26 cellular contexts compared by ENCODE assay signal in the genomic region with DNA sequence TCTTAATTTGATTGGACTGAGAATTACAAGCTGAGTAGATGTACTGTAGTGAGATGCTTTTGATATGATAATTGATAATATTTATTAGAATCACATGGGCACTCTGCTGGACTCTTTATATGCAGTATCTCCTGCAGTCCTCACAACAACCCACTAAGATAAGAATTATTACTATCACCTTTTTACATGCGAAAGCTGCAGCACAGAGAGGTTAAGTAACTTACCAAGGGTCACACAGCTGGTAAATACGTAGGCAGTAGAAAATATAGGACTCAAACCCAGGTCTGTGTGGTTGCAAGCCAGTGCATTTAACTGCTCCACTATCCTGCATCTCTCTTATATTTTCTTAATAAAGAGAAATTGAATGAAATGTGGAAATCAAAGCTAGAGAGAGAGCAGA.
"Had no signal": no experiment of that assay in that cellular context is flagged by ENCODE, and none has a peak within 500 bp of the region (broad histone marks: within the 10 kb centered on the region; RNA-seq: fewer than 3 reads in every experiment).

No MANE protein-coding gene starts in this region.

- H3K4me1 Mint-ChIP-seq: naive thymus-derived CD4-positive, alpha-beta T cell; natural killer cell; stimulated activated effector memory CD8-positive, alpha-beta T cell treated with anti-CD3 and anti-CD28 coated beads, Interleukin-12 subunit alpha, Interleukin-12 subunit beta, amount 100 ng/mL, for 72 hours; stimulated activated naive B cell treated with anti-CD40 and anti-IgM and Interleukin-4, amounts not matched to agents 10 μg/mL and 1 μg/mL and 100 μg/mL, for 72 hours had no signal

- H2AFZ ChIP-seq: neural progenitor cell had no signal

- H3K36me3 ChIP-seq: neural progenitor cell, pancreas, prostate gland, right atrium auricular region, suprapubic skin, tibial artery, transverse colon, upper lobe of right lung, uterus had no signal

- H3K27ac Mint-ChIP-seq: naive thymus-derived CD4-positive, alpha-beta T cell; natural killer cell; nephron; neural progenitor cell; stimulated activated effector memory CD8-positive, alpha-beta T cell treated with anti-CD3 and anti-CD28 coated beads, Interleukin-12 subunit alpha, Interleukin-12 subunit beta, amount 100 ng/mL, for 72 hours; stimulated activated naive B cell treated with anti-CD40 and anti-IgM and Interleukin-4, amounts not matched to agents 10 μg/mL and 1 μg/mL and 100 μg/mL, for 72 hours; stimulated activated naive CD8-positive, alpha-beta T cell treated with anti-CD3 and anti-CD28 coated beads, Interleukin-15, Interleukin-2, amounts not matched to agents 100 ng/mL and 50 ng/mL, for 24 hours; type B pancreatic cell had no signal

- ATAC-seq: naive thymus-derived CD4-positive, alpha-beta T cell; natural killer cell; sciatic nerve had no signal

- H3K4me1 ChIP-seq: neural progenitor cell, pancreas, prostate gland, right atrium auricular region, suprapubic skin, testis, tibial artery, transverse colon, upper lobe of right lung, uterus had no signal

- H3K27me3 Mint-ChIP-seq: stimulated activated naive B cell treated with anti-CD40 and anti-IgM and Interleukin-4, amounts not matched to agents 10 μg/mL and 1 μg/mL and 100 μg/mL, for 72 hours had no signal

- H3K9me3 Mint-ChIP-seq: natural killer cell; stimulated activated naive CD8-positive, alpha-beta T cell treated with anti-CD3 and anti-CD28 coated beads, Interleukin-15, Interleukin-2, amounts not matched to agents 100 ng/mL and 50 ng/mL, for 24 hours; type B pancreatic cell had no signal

- FAIRE-seq: pancreas had no signal

- H3K4me3 Mint-ChIP-seq: naive thymus-derived CD4-positive, alpha-beta T cell; natural killer cell; nephron; neural progenitor cell; stimulated activated effector memory CD8-positive, alpha-beta T cell treated with anti-CD3 and anti-CD28 coated beads, Interleukin-12 subunit alpha, Interleukin-12 subunit beta, amount 100 ng/mL, for 72 hours; stimulated activated naive B cell treated with anti-CD40 and anti-IgM and Interleukin-4, amounts not matched to agents 10 μg/mL and 1 μg/mL and 100 μg/mL, for 72 hours; stimulated activated naive CD8-positive, alpha-beta T cell treated with anti-CD3 and anti-CD28 coated beads, Interleukin-15, Interleukin-2, amounts not matched to agents 100 ng/mL and 50 ng/mL, for 24 hours; type B pancreatic cell had no signal

- DNase-seq: naive thymus-derived CD4-positive, alpha-beta T cell; natural killer cell; occipital lobe; pancreas; stimulated activated CD4-positive, alpha-beta T cell treated with anti-CD3 and anti-CD28 coated beads, Interleukin-15, amount 100 ng/mL, for 24 hours; stimulated activated CD4-positive, alpha-beta T cell treated with anti-CD3 and anti-CD28 coated beads, Interleukin-2, amount 100 ng/mL, for 24 hours; stimulated activated CD4-positive, alpha-beta T cell treated with anti-CD3 and anti-CD28 coated beads, Interleukin-2, amount 100 ng/mL, for 48 hours; stimulated activated CD4-positive, alpha-beta T cell treated with anti-CD3 and anti-CD28 coated beads, Interleukin-4, amount 100 ng/mL, for 24 hours; stimulated activated naive B cell treated with anti-CD40 and anti-IgM and Interleukin-4, amounts not matched to agents 10 μg/mL and 1 μg/mL and 100 μg/mL, for 72 hours; stimulated activated naive CD4-positive, alpha-beta T cell treated with Interleukin-2 at 50 U/mL for 16 hours; substantia nigra; testis; tibial artery; transverse colon; upper lobe of right lung; uterus had no signal

- H3K4me3 ChIP-seq: neural progenitor cell, pancreas, prostate gland, right atrium auricular region, skin epidermis, suprapubic skin, testis, tibial artery, transverse colon, upper lobe of right lung, uterus had no signal

- H3K27ac ChIP-seq: neural progenitor cell, pancreas, prostate gland, right atrium auricular region, skin epidermis, suprapubic skin, testis, tibial artery, transverse colon, upper lobe of right lung, uterus had no signal

- H3K36me3 Mint-ChIP-seq: naive thymus-derived CD4-positive, alpha-beta T cell; natural killer cell; neural progenitor cell; stimulated activated effector memory CD8-positive, alpha-beta T cell treated with anti-CD3 and anti-CD28 coated beads, Interleukin-12 subunit alpha, Interleukin-12 subunit beta, amount 100 ng/mL, for 72 hours; stimulated activated naive B cell treated with anti-CD40 and anti-IgM and Interleukin-4, amounts not matched to agents 10 μg/mL and 1 μg/mL and 100 μg/mL, for 72 hours; type B pancreatic cell had no signal

- H3K9ac ChIP-seq: neural progenitor cell had no signal

- H3K9me3 ChIP-seq: pancreas, prostate gland, suprapubic skin, testis, transverse colon, upper lobe of right lung, uterus had no signal

- H3K4me2 ChIP-seq: neural progenitor cell had no signal

- H3K27me3 ChIP-seq: neural progenitor cell, pancreas, right atrium auricular region, suprapubic skin, testis, tibial artery, transverse colon, upper lobe of right lung, uterus had no signal
